23 cellular contexts compared by ENCODE assay signal in genomic region chr3:43688245-43688650, GRCh38.
"Had no signal": no experiment of that assay in that cellular context is flagged by ENCODE, and none has a peak within 500 bp of the region (broad histone marks: within the 10 kb centered on the region; RNA-seq: fewer than 3 reads in every experiment).

No MANE protein-coding gene starts in this region.

- H3K9me3 ChIP-seq: gastrocnemius medialis, prostate gland, right lobe of liver, thoracic aorta, transverse colon had no signal

- H3K4me1 ChIP-seq: prostate gland had no signal

- H3K4me3 Mint-ChIP-seq: dendritic cell treated with granulocyte-macrophage colony-stimulating factor and Interleukin-4, amounts not matched to agents 40 ng/mL and 50 ng/mL, for 4 days; stimulated activated memory B cell treated with anti-CD40 and anti-IgM and Interleukin-4, amounts not matched to agents 10 μg/mL and 1 μg/mL and 100 μg/mL, for 72 hours; stimulated activated naive CD8-positive, alpha-beta T cell treated with anti-CD3 and anti-CD28 coated beads, Interleukin-15, Interleukin-2, amounts not matched to agents 100 ng/mL and 50 ng/mL, for 24 hours had no signal

- DNase-seq: cerebellar nuclear complex; effector CD4-positive, alpha-beta T cell; endodermal cell; gastrocnemius medialis; heart right ventricle; hypothalamus; kidney glomerular epithelial cell; mammary epithelial cell; naive thymus-derived CD4-positive, alpha-beta T cell; nucleus accumbens; retina; right lobe of liver; stimulated activated CD4-positive, alpha-beta T cell treated with anti-CD3 and anti-CD28 coated beads, Interleukin-15, amount 100 ng/mL, for 24 hours; stimulated activated CD4-positive, alpha-beta T cell treated with anti-CD3 and anti-CD28 coated beads, Interleukin-1b, Interleukin-23, amount 100 ng/mL, for 48 hours; stimulated activated CD4-positive, alpha-beta T cell treated with anti-CD3 and anti-CD28 coated beads, Interleukin-4, amount 100 ng/mL, for 24 hours; transverse colon had no signal

- H3K27me3 ChIP-seq: gastrocnemius medialis, heart right ventricle, neural progenitor cell, right lobe of liver, transverse colon had no signal

- H3K4me3 ChIP-seq: gastrocnemius medialis, heart right ventricle, neural progenitor cell, prostate gland, right lobe of liver, thoracic aorta, transverse colon had no signal

- H3K9me3 Mint-ChIP-seq: dendritic cell treated with granulocyte-macrophage colony-stimulating factor and Interleukin-4, amounts not matched to agents 40 ng/mL and 50 ng/mL, for 4 days; stimulated activated memory B cell treated with anti-CD40 and anti-IgM and Interleukin-4, amounts not matched to agents 10 μg/mL and 1 μg/mL and 100 μg/mL, for 72 hours; stimulated activated naive CD8-positive, alpha-beta T cell treated with anti-CD3 and anti-CD28 coated beads, Interleukin-15, Interleukin-2, amounts not matched to agents 100 ng/mL and 50 ng/mL, for 24 hours had no signal

- ATAC-seq: gastrocnemius medialis; heart right ventricle; naive thymus-derived CD4-positive, alpha-beta T cell; right lobe of liver; stimulated activated memory B cell treated with anti-CD40 and anti-IgM and Interleukin-4, amounts not matched to agents 10 μg/mL and 1 μg/mL and 100 μg/mL, for 72 hours had no signal

- H3K9ac ChIP-seq: neural progenitor cell, parathyroid adenoma had no signal

- H3K27me3 Mint-ChIP-seq: stimulated activated memory B cell treated with anti-CD40 and anti-IgM and Interleukin-4, amounts not matched to agents 10 μg/mL and 1 μg/mL and 100 μg/mL, for 72 hours had no signal

- H3K4me2 ChIP-seq: neural progenitor cell had no signal

- H3K36me3 Mint-ChIP-seq: stimulated activated memory B cell treated with anti-CD40 and anti-IgM and Interleukin-4, amounts not matched to agents 10 μg/mL and 1 μg/mL and 100 μg/mL, for 72 hours had no signal

- H3K27ac ChIP-seq: gastrocnemius medialis, heart right ventricle, neural progenitor cell, parathyroid adenoma, prostate gland, right lobe of liver, thoracic aorta, transverse colon had no signal

- H3K36me3 ChIP-seq: gastrocnemius medialis, heart right ventricle, neural progenitor cell, prostate gland, right lobe of liver, thoracic aorta, transverse colon had no signal

- H2AFZ ChIP-seq: neural progenitor cell, parathyroid adenoma had no signal

- H3K27ac Mint-ChIP-seq: dendritic cell treated with granulocyte-macrophage colony-stimulating factor and Interleukin-4, amounts not matched to agents 40 ng/mL and 50 ng/mL, for 4 days; endodermal cell; neural progenitor cell; stimulated activated memory B cell treated with anti-CD40 and anti-IgM and Interleukin-4, amounts not matched to agents 10 μg/mL and 1 μg/mL and 100 μg/mL, for 72 hours; stimulated activated naive CD8-positive, alpha-beta T cell treated with anti-CD3 and anti-CD28 coated beads, Interleukin-15, Interleukin-2, amounts not matched to agents 100 ng/mL and 50 ng/mL, for 24 hours had no signal
